In the genomic region with DNA sequence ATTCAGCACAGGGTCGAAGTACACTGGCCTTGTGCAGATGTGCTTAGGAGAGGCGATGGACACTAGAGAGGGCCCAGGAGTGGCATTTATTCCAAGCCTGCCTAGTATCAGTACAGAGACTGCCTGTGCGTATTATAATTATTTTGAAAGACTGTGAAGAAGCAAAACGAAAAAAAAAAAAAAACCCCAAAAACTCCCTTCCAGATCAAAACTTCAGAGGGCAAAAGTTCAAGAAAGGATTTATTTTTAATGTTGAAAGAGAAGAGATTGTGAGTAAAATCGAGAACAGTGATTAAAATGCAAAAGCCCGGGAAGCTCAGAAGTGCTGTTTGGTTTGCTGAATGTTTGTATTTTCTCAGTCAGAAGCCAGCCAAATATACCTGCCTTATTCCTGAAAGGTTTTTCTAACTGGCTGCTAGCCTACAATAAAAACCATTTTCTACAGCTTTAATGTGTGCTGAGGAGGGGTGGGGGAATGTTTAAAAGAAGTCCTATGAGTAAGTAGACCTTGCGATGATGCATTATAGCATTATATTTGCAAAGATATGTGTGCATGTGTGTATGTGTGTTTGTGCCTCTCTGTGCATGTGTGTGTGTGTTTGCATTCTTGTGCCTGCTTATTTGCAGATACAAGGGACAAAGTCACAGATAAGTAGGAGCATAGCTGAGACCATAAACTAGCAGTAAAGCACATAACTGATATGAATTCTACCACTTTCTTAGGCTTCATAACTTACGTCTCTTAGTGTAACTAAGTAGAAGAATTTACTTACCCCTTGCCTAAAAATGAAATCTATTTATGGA, we compare ENCODE assay signal across 16 cellular contexts. TPM values are rescaled to one million over a fixed set of nuclear protein-coding genes. Genes with fewer than 3 reads are reported as not detected.
DNase-seq lines count a peak whose midpoint lies in the region; ATAC-seq and TF ChIP-seq lines count a peak whose summit lies in the region.
"Had no signal": no experiment of that assay in that cellular context is flagged by ENCODE, and none has a peak within 500 bp of the region (broad histone marks: within the 10 kb centered on the region; RNA-seq: fewer than 3 reads in every experiment).

No MANE protein-coding gene starts in this region.

- H3K27ac ChIP-seq in OCI-LY3 (ENCODE audit: low read length) (no peak overlapping the region), thymus (ENCODE audit: low read depth) (peak overlapping the region; percentile 26)
- H3K27ac ChIP-seq: adrenal gland, vagina had no signal

- H3K4me1 ChIP-seq in OCI-LY3 (ENCODE audit: low read length), result peaks cover 51% of the 10 kb centered on the region
- H3K4me1 ChIP-seq in thymus (ENCODE audit: control insufficient read depth, insufficient read depth, low read length), result peaks cover 18% of the 10 kb centered on the region
- H3K4me1 ChIP-seq: adrenal gland, vagina had no signal

- peaks cover 13% of the 10 kb centered on the region for H3K9me3 Mint-ChIP-seq in activated naive CD8-positive, alpha-beta T cell treated with anti-CD3 and anti-CD28 coated beads, Interleukin-2, amount 50 U/mL, for 24 hours
- H3K9me3 Mint-ChIP-seq in activated naive CD8-positive, alpha-beta T cell treated with anti-CD3 and anti-CD28 coated beads for 36 hours, result peaks cover 14% of the 10 kb centered on the region

- peaks cover 11% of the 10 kb centered on the region; the same call in 1 of the 2 replicates for H3K9me3 ChIP-seq in OCI-LY3 (ENCODE audit: insufficient read depth, low read length)
- peaks cover 2% of the 10 kb centered on the region for H3K9me3 ChIP-seq in thymus (ENCODE audit: control insufficient read depth)
- H3K9me3 ChIP-seq: vagina had no signal

- peaks cover 18% of the 10 kb centered on the region for H3K4me1 Mint-ChIP-seq in activated naive CD8-positive, alpha-beta T cell treated with anti-CD3 and anti-CD28 coated beads, Interleukin-2, amount 50 U/mL, for 24 hours
- H3K4me1 Mint-ChIP-seq in activated naive CD8-positive, alpha-beta T cell treated with anti-CD3 and anti-CD28 coated beads for 36 hours, result peaks cover 27% of the 10 kb centered on the region

- H3K4me2 ChIP-seq in OCI-LY3 (ENCODE audit: low read length), result peak overlapping the region; percentile 71

- H3K27ac Mint-ChIP-seq in activated naive CD8-positive, alpha-beta T cell treated with anti-CD3 and anti-CD28 coated beads, Interleukin-2, amount 50 U/mL, for 24 hours, result no peak overlapping the region
- H3K27ac Mint-ChIP-seq in activated naive CD8-positive, alpha-beta T cell treated with anti-CD3 and anti-CD28 coated beads for 36 hours, result no peak overlapping the region

- H3K4me3 ChIP-seq in OCI-LY3 (ENCODE audit: low read length), result peak overlapping the region; percentile 39
- no peak overlapping the region for H3K4me3 ChIP-seq in thymus (ENCODE audit: low read length)
- H3K4me3 ChIP-seq: adrenal gland, vagina had no signal

- H3K27me3 Mint-ChIP-seq in activated naive CD8-positive, alpha-beta T cell treated with anti-CD3 and anti-CD28 coated beads, Interleukin-2, amount 50 U/mL, for 24 hours, result peaks cover 55% of the 10 kb centered on the region
- peaks cover 63% of the 10 kb centered on the region for H3K27me3 Mint-ChIP-seq in activated naive CD8-positive, alpha-beta T cell treated with anti-CD3 and anti-CD28 coated beads for 36 hours
- H3K27me3 Mint-ChIP-seq: naive B cell had no signal

- H4K20me1 ChIP-seq in OCI-LY3 (ENCODE audit: insufficient read depth, low read length), result peaks cover 47% of the 10 kb centered on the region

- TF ChIP-seq CTCF in OCI-LY3 (IDR thresholded peaks at IDR 0.05; ENCODE audit: low read depth, low read length), result no peak

- H3K36me3 ChIP-seq in OCI-LY3 (replicated peaks; ENCODE audit: low read depth, low read length), result no peaks in the 10 kb centered on the region
- H3K36me3 ChIP-seq in thymus (ENCODE audit: control insufficient read depth, insufficient read depth), result peaks cover 3% of the 10 kb centered on the region
- H3K36me3 ChIP-seq: adrenal gland, vagina had no signal

- no peaks in the 10 kb centered on the region for H3K79me2 ChIP-seq in OCI-LY3 (ENCODE audit: low read length)

- peak; percentile 50 for ATAC-seq in activated naive CD8-positive, alpha-beta T cell treated with anti-CD3 and anti-CD28 coated beads, Interleukin-2, amount 50 U/mL, for 24 hours
- peak; percentile 65 for ATAC-seq in HG02642 (IDR thresholded peaks at IDR 0.05; ENCODE audit: poor library complexity, unreplicated experiment)
- no peak for ATAC-seq in GM18858 (IDR thresholded peaks at IDR 0.05; ENCODE audit: unreplicated experiment)
- ATAC-seq: sciatic nerve had no signal

- 72% methylated on average over 8 of the region's 8 CpGs for WGBS in thymus

- H3K36me3 Mint-ChIP-seq in activated naive CD8-positive, alpha-beta T cell treated with anti-CD3 and anti-CD28 coated beads, Interleukin-2, amount 50 U/mL, for 24 hours (ENCODE audit: low read depth), result no peaks in the 10 kb centered on the region
- H3K36me3 Mint-ChIP-seq in activated naive CD8-positive, alpha-beta T cell treated with anti-CD3 and anti-CD28 coated beads for 36 hours, result peaks cover 11% of the 10 kb centered on the region

- no peak overlapping the region for H3K4me3 Mint-ChIP-seq in activated naive CD8-positive, alpha-beta T cell treated with anti-CD3 and anti-CD28 coated beads, Interleukin-2, amount 50 U/mL, for 24 hours
- no peak overlapping the region for H3K4me3 Mint-ChIP-seq in activated naive CD8-positive, alpha-beta T cell treated with anti-CD3 and anti-CD28 coated beads for 36 hours
- H3K4me3 Mint-ChIP-seq: naive B cell had no signal

- peaks cover 77% of the 10 kb centered on the region for H3K27me3 ChIP-seq in OCI-LY3 (ENCODE audit: low read depth, low read length)
- H3K27me3 ChIP-seq in thymus (ENCODE audit: control insufficient read depth, insufficient read depth), result no peaks in the 10 kb centered on the region
- H3K27me3 ChIP-seq: adrenal gland, vagina had no signal

- no peak overlapping the region for H2AFZ ChIP-seq in OCI-LY3 (ENCODE audit: low read depth, low read length)

- no peak for DNase-seq in activated naive CD8-positive, alpha-beta T cell treated with anti-CD3 and anti-CD28 coated beads, Interleukin-2, amount 50 U/mL, for 24 hours
- no peak for DNase-seq in activated naive CD8-positive, alpha-beta T cell treated with anti-CD3 and anti-CD28 coated beads for 36 hours
- no peak for DNase-seq in stimulated activated CD4-positive, alpha-beta T cell treated with anti-CD3 and anti-CD28 coated beads, Interleukin-12 subunit alpha, Interleukin-12 subunit beta, amount 100 ng/mL, for 4 hours
- DNase-seq in stimulated activated CD4-positive, alpha-beta T cell treated with anti-CD3 and anti-CD28 coated beads, Interleukin-1b, Interleukin-23, amount 100 ng/mL, for 48 hours, result no peak
- DNase-seq: activated CD4-positive, alpha-beta T cell treated with anti-CD3 and anti-CD28 coated beads, Interleukin-2, amount 50 U/mL, for 4 hours; adrenal gland; cortex of kidney; EL; naive B cell; NCI-H146 had no signal

- no peak overlapping the region for H3K9ac ChIP-seq in OCI-LY3 (ENCODE audit: low read length)

RNA-seq across cellular contexts. Expression of a gene that starts 19.3 kb away (rescaled TPM):
- total RNA-seq in activated naive CD8-positive, alpha-beta T cell treated with anti-CD3 and anti-CD28 coated beads for 36 hours, result 1 to 10 TPM; 4.7 to 7.5 TPM
- polyA plus RNA-seq in thymus, result 42.8 TPM

RNA-seq across cellular contexts. Expression of a gene that starts 25.1 kb away (rescaled TPM):
- total RNA-seq in activated naive CD8-positive, alpha-beta T cell treated with anti-CD3 and anti-CD28 coated beads for 36 hours, result not detected
- polyA plus RNA-seq in thymus, result 133 TPM
- total RNA-seq: vagina had no signal
- polyA plus RNA-seq: adrenal gland had no signal
